25 cellular contexts compared by ENCODE assay signal in the genomic region with DNA sequence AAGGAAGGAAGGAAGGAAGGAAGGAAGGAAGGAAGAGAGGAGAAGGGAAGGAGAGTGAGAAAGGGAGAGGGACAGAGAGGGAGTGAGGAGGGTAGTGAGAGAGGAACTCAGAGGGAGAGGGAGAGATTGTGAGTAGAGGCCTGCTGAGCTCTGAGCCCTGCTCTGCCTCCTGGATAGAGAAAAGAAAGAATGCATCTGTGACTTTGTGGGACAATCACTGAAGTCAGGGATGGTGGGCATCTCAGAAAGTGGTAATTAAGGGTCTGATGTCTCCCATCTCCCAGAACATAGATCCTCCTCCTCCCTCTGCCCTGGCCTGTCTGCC.
"Had no signal": no experiment of that assay in that cellular context is flagged by ENCODE, and none has a peak within 500 bp of the region (broad histone marks: within the 10 kb centered on the region; RNA-seq: fewer than 3 reads in every experiment).

No MANE protein-coding gene starts in this region.

- H3K27me3 ChIP-seq: heart right ventricle, spleen, tibial nerve had no signal

- H3K27ac ChIP-seq: heart right ventricle, left ventricle myocardium inferior, spleen, tibial nerve, VCaP had no signal

- H3K9me3 ChIP-seq: heart right ventricle, left ventricle myocardium inferior, spleen, tibial nerve had no signal

- H3K4me1 Mint-ChIP-seq: activated T-helper 17 cell treated with anti-CD3 and anti-CD28 coated beads, Interleukin-2, amount 50 U/mL, for 72 hours; naive thymus-derived CD8-positive, alpha-beta T cell; neural crest cell had no signal

- DNase-seq: activated CD4-positive, alpha-beta memory T cell treated with anti-CD3 and anti-CD28 coated beads for 36 hours; activated CD4-positive, alpha-beta T cell treated with anti-CD3 and anti-CD28 coated beads for 48 hours; activated CD8-positive, alpha-beta memory T cell treated with anti-CD3 and anti-CD28 coated beads, Interleukin-2, amount 50 U/mL, for 4 hours; activated gamma-delta T cell treated with Interleukin-2 at 50 U/mL for 16 hours; activated naive CD4-positive, alpha-beta T cell treated with anti-CD3 and anti-CD28 coated beads, Interleukin-2, amount 50 U/mL, for 16 hours; activated T-cell treated with anti-CD3 and anti-CD28 coated beads, Interleukin-2, amount 50 U/mL, for 1 hour; amniotic stem cell; central memory CD4-positive, alpha-beta T cell; foreskin melanocyte; heart right ventricle; left ventricle myocardium inferior; midbrain; naive thymus-derived CD8-positive, alpha-beta T cell; posterior cingulate gyrus; right cardiac atrium; spleen; stimulated activated naive CD4-positive, alpha-beta T cell; T-helper 9 cell had no signal

- H3K4me3 ChIP-seq: heart right ventricle, left ventricle myocardium inferior, lung, spleen, tibial nerve had no signal

- H3K36me3 Mint-ChIP-seq: activated CD4-positive, alpha-beta memory T cell treated with anti-CD3 and anti-CD28 coated beads for 36 hours had no signal

- H3K4me3 Mint-ChIP-seq: activated CD4-positive, alpha-beta memory T cell treated with anti-CD3 and anti-CD28 coated beads for 36 hours; activated T-helper 17 cell treated with anti-CD3 and anti-CD28 coated beads, Interleukin-2, amount 50 U/mL, for 72 hours; naive thymus-derived CD8-positive, alpha-beta T cell; neural crest cell; T-helper 1 cell treated with Interleukin-12 subunit alpha and Interleukin-12 subunit beta and Interleukin-4 antibody, amounts not matched to agents 30 μg/mL and 1 μg/mL, for 36 hours had no signal

- H3K9me3 Mint-ChIP-seq: activated CD4-positive, alpha-beta memory T cell treated with anti-CD3 and anti-CD28 coated beads for 36 hours; activated T-helper 17 cell treated with anti-CD3 and anti-CD28 coated beads, Interleukin-2, amount 50 U/mL, for 72 hours; naive thymus-derived CD8-positive, alpha-beta T cell; neural crest cell; T-helper 1 cell treated with Interleukin-12 subunit alpha and Interleukin-12 subunit beta and Interleukin-4 antibody, amounts not matched to agents 30 μg/mL and 1 μg/mL, for 36 hours had no signal

- H3K4me1 ChIP-seq: spleen had no signal

- H3K36me3 ChIP-seq: heart right ventricle, left ventricle myocardium inferior, spleen, tibial nerve had no signal

- H3K27ac Mint-ChIP-seq: activated CD4-positive, alpha-beta memory T cell treated with anti-CD3 and anti-CD28 coated beads for 36 hours; activated T-helper 17 cell treated with anti-CD3 and anti-CD28 coated beads, Interleukin-2, amount 50 U/mL, for 72 hours; naive thymus-derived CD8-positive, alpha-beta T cell had no signal

- ATAC-seq: activated T-helper 17 cell treated with anti-CD3 and anti-CD28 coated beads, Interleukin-2, amount 50 U/mL, for 72 hours; esophagus mucosa; heart right ventricle; naive thymus-derived CD8-positive, alpha-beta T cell; right cardiac atrium had no signal
